8 cellular contexts compared by ENCODE assay signal in the genomic region with DNA sequence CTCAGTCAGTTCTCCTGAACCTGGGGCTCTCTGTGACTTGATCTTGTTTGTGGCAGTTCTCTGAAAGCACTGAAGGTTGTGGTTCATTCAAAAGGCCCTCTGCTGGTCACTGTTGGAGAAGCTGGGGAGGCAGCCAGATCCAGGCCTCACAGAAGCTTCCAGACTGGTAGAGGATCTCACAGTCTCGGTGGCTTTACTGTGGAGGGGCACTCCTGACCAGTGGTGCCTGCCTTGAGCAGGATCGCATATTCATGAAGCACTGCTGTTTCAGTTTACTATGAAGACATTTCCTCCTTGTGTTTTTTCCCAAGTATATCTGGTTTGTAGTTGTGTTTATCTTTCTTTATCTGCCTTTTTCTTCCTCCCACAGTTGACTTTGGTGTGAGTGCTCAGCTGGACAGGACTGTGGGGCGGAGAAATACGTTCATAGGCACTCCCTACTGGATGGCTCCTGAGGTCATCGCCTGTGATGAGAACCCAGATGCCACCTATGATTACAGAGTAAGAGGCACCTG.
DNase-seq lines count a peak whose midpoint lies in the region; ATAC-seq lines count a peak whose summit lies in the region.

No MANE protein-coding gene starts in this region.

- no peak overlapping the region for H2AFZ ChIP-seq in mesenchymal stem cell (ENCODE audit: low read depth, low read length)

- no peak overlapping the region for H3K4me3 ChIP-seq in mesenchymal stem cell (ENCODE audit: insufficient read depth in 1 of 2, low read depth in 1 of 2, low read length in 2 of 2)

- H3K9ac ChIP-seq in mesenchymal stem cell (ENCODE audit: low read length) = peak overlapping the region; percentile 63

- no peak overlapping the region for H3K18ac ChIP-seq in mesenchymal stem cell (ENCODE audit: low read depth in 1 of 2, low read length in 2 of 2)

- H3K36me3 ChIP-seq in mesenchymal stem cell (ENCODE audit: control insufficient read depth in 1 of 2, insufficient read depth in 2 of 2, low read depth in 1 of 2, low read length in 2 of 2) = peaks cover 20 to 97% of the 10 kb centered on the region in 2 experiments

- H3K27ac ChIP-seq in mesenchymal stem cell (ENCODE audit: low read length, poor library complexity, severe bottlenecking) = peak overlapping the region; percentile 61

- H3K14ac ChIP-seq in mesenchymal stem cell (ENCODE audit: low read length in 2 of 2) = no peak overlapping the region

- H2BK15ac ChIP-seq in mesenchymal stem cell (ENCODE audit: low read depth, poor library complexity, severe bottlenecking) = peak overlapping the region; percentile 5

- H4K8ac ChIP-seq in mesenchymal stem cell (ENCODE audit: low read length) = peak overlapping the region; percentile 56

- peak overlapping the region; percentile 64 for H2AK5ac ChIP-seq in mesenchymal stem cell (ENCODE audit: low read length, severe bottlenecking)

- H3K9me3 ChIP-seq in mesenchymal stem cell (ENCODE audit: control insufficient read depth, low read length) = no peaks in the 10 kb centered on the region

- H3K4me2 ChIP-seq in mesenchymal stem cell (ENCODE audit: low read length, poor library complexity, severe bottlenecking) = no peak overlapping the region

- peak overlapping the region; percentile 41 for H4K91ac ChIP-seq in mesenchymal stem cell (ENCODE audit: low read length)

- no peaks in the 10 kb centered on the region for H3K27me3 ChIP-seq in mesenchymal stem cell (ENCODE audit: control insufficient read depth in 1 of 2, insufficient read depth in 1 of 2, low read length in 2 of 2)

- no peak overlapping the region for H3K23ac ChIP-seq in mesenchymal stem cell (ENCODE audit: low read length in 2 of 2)

- no peak overlapping the region for H2BK5ac ChIP-seq in mesenchymal stem cell (ENCODE audit: low read depth, low read length, poor library complexity, severe bottlenecking)

- WGBS in mesenchymal stem cell = 66% methylated on average over 4 of the region's 5 CpGs

- peak; percentile 23 to 35 for DNase-seq in SHP77 (lab: John Stamatoyannopoulos, UW)
- no peak for DNase-seq in SHP77 treated with DMSO at 0.1 percent for 48 hours (lab: John Stamatoyannopoulos, UW)
- peak; percentile 73 for DNase-seq in NCI-H226
- peak; percentile 57 to 61 for DNase-seq in activated CD4-positive, alpha-beta T cell treated with anti-CD3 and anti-CD28 coated beads, Interleukin-2, amount 50 U/mL, for 4 hours
- peak; percentile 62 to 82 for DNase-seq in dermis microvascular lymphatic vessel endothelial cell (ENCODE audit: low read depth in 2 of 2)
- peak; percentile 90 for DNase-seq in mesenchymal stem cell
- DNase-seq in stimulated activated CD8-positive, alpha-beta memory T cell treated with anti-CD3 and anti-CD28 coated beads, Interleukin-15, amount 100 ng/mL, for 1 hour (ENCODE audit: low read depth) = peak; percentile 46

- H3K79me1 ChIP-seq in mesenchymal stem cell (replicated peaks; ENCODE audit: low read length, poor library complexity, severe bottlenecking) = peaks cover 10% of the 10 kb centered on the region

- H2BK12ac ChIP-seq in mesenchymal stem cell (ENCODE audit: low read length in 2 of 2) = no peak overlapping the region

- ATAC-seq in HG02938 (IDR thresholded peaks at IDR 0.05; ENCODE audit: unreplicated experiment) = peak; percentile 49

- peaks cover 14% of the 10 kb centered on the region for H3K4me1 ChIP-seq in mesenchymal stem cell (ENCODE audit: control insufficient read depth, insufficient read depth, low read depth, low read length)

- no peak overlapping the region for H3K4ac ChIP-seq in mesenchymal stem cell (ENCODE audit: low read depth in 1 of 2, low read length in 2 of 2)

- H2BK120ac ChIP-seq in mesenchymal stem cell (ENCODE audit: low read depth, low read length) = no peak overlapping the region
